ENCODE assay signal across 16 cellular contexts in genomic region chr9:115520626-115521025, GRCh38.
"Had no signal": no experiment of that assay in that cellular context is flagged by ENCODE, and none has a peak within 500 bp of the region (broad histone marks: within the 10 kb centered on the region; RNA-seq: fewer than 3 reads in every experiment).

No MANE protein-coding gene starts in this region.

- H3K27ac ChIP-seq: ascending aorta, left lung, psoas muscle, right lobe of liver, thoracic aorta, WERI-Rb-1 had no signal

- DNase-seq: activated CD4-positive, alpha-beta T cell treated with anti-CD3 and anti-CD28 coated beads for 1 hour; activated CD8-positive, alpha-beta memory T cell treated with anti-CD3 and anti-CD28 coated beads for 24 hours; activated effector memory CD4-positive, alpha-beta T cell treated with anti-CD3 and anti-CD28 coated beads, Interleukin-2, amount 50 U/mL, for 16 hours; activated naive CD4-positive, alpha-beta T cell treated with anti-CD3 and anti-CD28 coated beads, Interleukin-2, amount 50 U/mL, for 16 hours; activated T-cell treated with anti-CD3 and anti-CD28 coated beads, Interleukin-2, amount 50 U/mL, for 72 hours; effector memory CD8-positive, alpha-beta T cell; foreskin fibroblast; left lung; psoas muscle; right lobe of liver; stimulated activated naive B cell treated with anti-CD40 and anti-IgM and Interleukin-4, amounts not matched to agents 10 μg/mL and 1 μg/mL and 100 μg/mL, for 72 hours; SW 1271; T-helper 2 cell had no signal

- H3K36me3 ChIP-seq: ascending aorta, left lung, right lobe of liver, thoracic aorta, WERI-Rb-1 had no signal

- H3K27me3 ChIP-seq: ascending aorta, left lung, right lobe of liver had no signal

- H3K4me1 ChIP-seq: left lung, psoas muscle, right lobe of liver had no signal

- H3K4me3 ChIP-seq: ascending aorta, left lung, psoas muscle, right lobe of liver, thoracic aorta had no signal

- H3K9me3 ChIP-seq: ascending aorta, left lung, psoas muscle, right lobe of liver, thoracic aorta had no signal
